7 cellular contexts compared by ENCODE assay signal in the genomic region with DNA sequence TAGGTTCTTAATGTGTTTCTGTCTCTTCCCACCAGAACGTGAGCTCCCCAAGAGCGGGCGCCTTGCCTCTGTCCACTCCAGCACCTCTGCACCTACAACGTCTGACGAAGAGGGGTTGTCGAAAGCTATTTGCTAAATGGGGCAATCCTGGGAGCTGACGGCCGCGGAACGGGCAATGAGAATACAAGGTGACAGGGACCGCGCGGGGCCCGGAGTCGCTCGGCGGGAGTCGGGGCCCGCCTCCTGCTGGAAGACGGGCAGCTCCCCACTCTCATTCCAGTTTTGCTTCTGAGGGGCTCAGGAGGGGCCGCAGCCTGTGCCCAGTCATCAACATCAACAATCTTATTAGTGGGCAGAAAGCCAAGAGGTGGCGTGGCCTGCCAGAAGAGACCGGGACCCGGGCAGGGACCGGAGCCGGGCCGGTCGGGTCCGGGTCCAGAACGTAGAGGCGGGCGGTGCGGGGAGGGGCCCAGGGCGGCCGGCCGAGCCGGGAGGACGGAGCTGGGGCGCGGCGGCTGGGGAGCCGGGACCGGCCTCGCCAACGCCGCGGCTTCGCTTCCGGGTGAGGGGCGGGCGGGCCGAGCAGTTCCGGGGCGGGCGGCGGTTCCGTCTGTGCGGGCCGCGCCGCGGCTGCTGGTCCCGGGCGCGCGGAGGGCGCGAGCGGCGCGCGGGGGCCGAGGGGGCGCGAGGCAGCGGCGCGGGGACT. TPM values are rescaled to one million over a fixed set of nuclear protein-coding genes. Genes with fewer than 3 reads are reported as not detected.
DNase-seq lines count a peak whose midpoint lies in the region; ATAC-seq, FAIRE-seq and TF ChIP-seq lines count a peak whose summit lies in the region.

A gene (plus strand): TSS at position 603 of the 706 bp plus-strand sequence. CDS start 191 bp downstream, outside the sequence.

- intact Hi-C loops in esophagus squamous epithelium (cut with DNase I): no loop called here

- H3K27me3 ChIP-seq in NT2/D1 (ENCODE audit: insufficient read depth, insufficient read length) (peaks cover 29% of the 10 kb centered on the region), esophagus squamous epithelium (no peaks in the 10 kb centered on the region)

- TF ChIP-seq CTCF in esophagus squamous epithelium (IDR thresholded peaks at IDR 0.05): peak in 1 of 6 experiments; percentile 11

- no peaks in the 10 kb centered on the region for H3K27me3 Mint-ChIP-seq in activated T-cell treated with anti-CD3 and anti-CD28 coated beads, Interleukin-2, amount 50 U/mL, for 4 hours (ENCODE audit: low read depth)

- H3K4me1 ChIP-seq in NT2/D1 (ENCODE audit: insufficient read depth, insufficient read length): peaks cover 4% of the 10 kb centered on the region
- H3K4me1 ChIP-seq in esophagus squamous epithelium: peaks cover 9 to 47% (median 16%) of the 10 kb centered on the region in 3 donors

- H3K4me3 Mint-ChIP-seq in activated T-cell treated with anti-CD3 and anti-CD28 coated beads, Interleukin-2, amount 50 U/mL, for 4 hours: peak within 1 kb of the TSS; percentile 90

- peak within 1 kb of the TSS; percentile 88 for H3K9ac ChIP-seq in NT2/D1 (ENCODE audit: insufficient read length, low read depth)

- H3K36me3 Mint-ChIP-seq in activated T-cell treated with anti-CD3 and anti-CD28 coated beads, Interleukin-2, amount 50 U/mL, for 4 hours (ENCODE audit: insufficient read depth): no peaks in the 10 kb centered on the region

- FAIRE-seq in GM12891 (lab: Jason Lieb, UNC): peak; percentile 20

- H3K4me1 Mint-ChIP-seq in activated T-cell treated with anti-CD3 and anti-CD28 coated beads, Interleukin-2, amount 50 U/mL, for 4 hours (ENCODE audit: low read depth): peaks cover 42% of the 10 kb centered on the region

- DNase-seq in GM12891 (ENCODE audit: insufficient read length, low spot score): peak; percentile 75
- peak; percentile 25 for DNase-seq in NT2/D1 (ENCODE audit: low read depth, low spot score)
- DNase-seq in activated T-cell treated with anti-CD3 and anti-CD28 coated beads, Interleukin-2, amount 50 U/mL, for 4 hours: peak; percentile 62
- no peak for DNase-seq in esophagus squamous epithelium (lab: John Stamatoyannopoulos, UW)
- DNase-seq in myocyte (ENCODE audit: low read depth): peak; percentile 66
- peak; percentile 41 for DNase-seq in stimulated activated CD8-positive, alpha-beta memory T cell treated with anti-CD3 and anti-CD28 coated beads, Interleukin-7, amount 100 ng/mL, for 24 hours (ENCODE audit: low read depth)

- H3K4me3 ChIP-seq in NT2/D1 (ENCODE audit: insufficient read length, low read depth): peak within 1 kb of the TSS; percentile 81
- peak within 1 kb of the TSS; percentile 90 to 99 (median 96) for H3K4me3 ChIP-seq in esophagus squamous epithelium

- ATAC-seq in HG02852 (IDR thresholded peaks at IDR 0.05; ENCODE audit: unreplicated experiment): peak; percentile 70
- peak; percentile 96 for ATAC-seq in activated T-cell treated with anti-CD3 and anti-CD28 coated beads, Interleukin-2, amount 50 U/mL, for 4 hours

- H3K9me3 ChIP-seq in NT2/D1 (ENCODE audit: insufficient read depth, low read length) (no peaks in the 10 kb centered on the region), esophagus squamous epithelium (no peaks in the 10 kb centered on the region)

- TF ChIP-seq POLR2A in GM12891 (IDR thresholded peaks at IDR 0.05; ENCODE audit: low read depth, low read length): no peak
- TF ChIP-seq POLR2A in esophagus squamous epithelium (IDR thresholded peaks at IDR 0.05): peak in 2 of 4 donors; percentile 43 to 50

- 0 to 3% methylated on average over 7 to 9 of the region's 78 CpGs for WGBS in esophagus squamous epithelium, 2 donors

- H3K27ac ChIP-seq in esophagus squamous epithelium: peak within 1 kb of the TSS; percentile 88 to 92 (median 89)

- no peaks in the 10 kb centered on the region for H3K9me3 Mint-ChIP-seq in activated T-cell treated with anti-CD3 and anti-CD28 coated beads, Interleukin-2, amount 50 U/mL, for 4 hours

- no peaks in the 10 kb centered on the region for H3K36me3 ChIP-seq in NT2/D1 (ENCODE audit: insufficient read depth, insufficient read length, low read length)
- no peaks in the 10 kb centered on the region for H3K36me3 ChIP-seq in esophagus squamous epithelium

TF ChIP-seq in GM12891, 5 proteins besides CTCF, POLR2A, EP300 and RAD21:
- TF ChIP-seq POLR2AphosphoS5 (IDR thresholded peaks at IDR 0.05; ENCODE audit: low read depth, low read length) (no peak), TAF1 (IDR thresholded peaks at IDR 0.05; ENCODE audit: low read depth, low read length) (no peak), SPI1 (IDR thresholded peaks at IDR 0.05; ENCODE audit: low read depth, low read length) (no peak), PAX5 (IDR thresholded peaks at IDR 0.05; ENCODE audit: insufficient read depth, low read length, severe bottlenecking) (no peak), POU2F2 (IDR thresholded peaks at IDR 0.05; ENCODE audit: low read depth, low read length) (no peak)

RNA-seq across cellular contexts. Expression of the gene that starts here (rescaled TPM):
- polyA plus RNA-seq in GM12891 (2012; ENCODE audit: low read depth, missing spikeins): 4.7 TPM
- total RNA-seq in activated T-cell treated with anti-CD3 and anti-CD28 coated beads, Interleukin-2, amount 50 U/mL, for 4 hours: 1 to 10 TPM; 5.3 to 8.2 (median 7.0) TPM
- total RNA-seq in esophagus squamous epithelium (10 to 100 TPM in 2 of 4 donors, 1 to 10 TPM in 2; 4.5 to 18.9 (median 12.5) TPM), myocyte (10.5 and 13.4 TPM in 2 replicates)
- 9.9 TPM for polyA plus RNA-seq in myocyte (2012)
